In the genomic region with DNA sequence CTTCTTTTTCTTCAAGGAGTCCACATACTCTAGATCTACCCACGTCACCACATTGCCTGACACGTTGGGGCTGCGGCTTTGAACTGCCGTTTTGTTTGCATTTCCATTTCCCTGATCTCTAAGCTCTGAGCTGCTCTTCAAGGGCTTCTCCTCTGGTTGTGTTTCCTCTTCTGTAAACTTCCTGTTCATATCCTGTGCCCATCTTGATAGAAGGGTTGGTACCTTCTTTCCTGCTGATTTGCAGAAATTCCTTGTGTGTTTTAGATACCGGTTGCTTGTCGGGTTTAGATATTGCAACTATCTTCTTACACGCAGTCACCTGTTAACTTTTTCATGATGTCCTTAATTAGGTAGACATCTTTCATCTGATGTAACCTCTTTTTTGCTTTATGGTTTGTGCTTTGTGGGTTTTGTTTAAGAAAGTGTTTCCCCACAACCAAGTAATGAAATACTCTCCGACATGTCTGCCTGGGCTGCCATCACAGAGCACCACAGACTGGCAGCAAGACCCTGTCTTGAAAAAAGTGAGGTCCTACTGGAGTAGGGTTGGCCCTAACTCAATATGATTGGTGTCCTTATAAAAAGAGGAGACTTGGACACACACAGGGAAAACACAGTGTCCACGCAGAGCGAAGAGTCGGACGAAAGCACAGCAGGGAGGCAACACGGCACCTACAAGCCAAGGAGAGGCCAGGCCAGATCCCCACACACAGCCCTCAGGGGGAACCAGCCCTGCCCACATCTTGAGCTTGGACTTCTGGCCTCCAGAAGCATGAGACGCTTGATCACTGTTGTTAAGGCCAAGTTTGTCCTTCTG, we compare ENCODE assay signal across 11 cellular contexts.
DNase-seq lines count a peak whose midpoint lies in the region; ATAC-seq and FAIRE-seq lines count a peak whose summit lies in the region.
"Had no signal": no experiment of that assay in that cellular context is flagged by ENCODE, and none has a peak within 500 bp of the region (broad histone marks: within the 10 kb centered on the region; RNA-seq: fewer than 3 reads in every experiment).

No MANE protein-coding gene starts in this region.

- FAIRE-seq in RCC 7860 (lab: Jason Lieb, UNC), result no peak

- no peaks in the 10 kb centered on the region for H3K4me1 ChIP-seq in right cardiac atrium (ENCODE audit: control insufficient read depth, insufficient read depth, low read length)

- no peaks in the 10 kb centered on the region for H3K27me3 ChIP-seq in right cardiac atrium (ENCODE audit: control insufficient read depth, insufficient read depth)

- intact Hi-C loops in right cardiac atrium (cut with DNase I), result no loop called here
- intact Hi-C loops in left ventricle myocardium superior (cut with micrococcal nuclease), result no loop called here

- H3K9me3 ChIP-seq in right cardiac atrium (ENCODE audit: control insufficient read depth, low read length), result no peaks in the 10 kb centered on the region

- DNase-seq in right cardiac atrium (peak in 2 of 3 donors; percentile 49 to 51), left ventricle myocardium superior (no peak), medulla oblongata (ENCODE audit: extremely low spot score) (peak; percentile 30), NCI-H748 (lab: John Stamatoyannopoulos, UW; ENCODE audit: unreplicated experiment) (no peak), RCC 7860 (ENCODE audit: low spot score) (no peak)
- peak; percentile 70 to 72 for DNase-seq in activated T-cell treated with anti-CD3 and anti-CD28 coated beads, Interleukin-2, amount 50 U/mL, for 72 hours
- DNase-seq: erythroblast had no signal

- H3K4me3 Mint-ChIP-seq in activated T-cell treated with anti-CD3 and anti-CD28 coated beads, Interleukin-2, amount 50 U/mL, for 72 hours, result peak overlapping the region; percentile 88 to 95

- H3K27ac ChIP-seq in right cardiac atrium (ENCODE audit: low read length), result no peak overlapping the region
- H3K27ac ChIP-seq: KMS-11, thoracic aorta had no signal

- 76% methylated on average over 14 of the region's 14 CpGs for WGBS in right cardiac atrium

- no peak overlapping the region for H3K4me3 ChIP-seq in right cardiac atrium (ENCODE audit: low read length)
- H3K4me3 ChIP-seq: thoracic aorta had no signal

- peaks cover 40 to 49% of the 10 kb centered on the region in 2 donors for H3K36me3 Mint-ChIP-seq in activated T-cell treated with anti-CD3 and anti-CD28 coated beads, Interleukin-2, amount 50 U/mL, for 72 hours (ENCODE audit: insufficient read depth in 2 of 2)

- H3K27me3 Mint-ChIP-seq in activated T-cell treated with anti-CD3 and anti-CD28 coated beads, Interleukin-2, amount 50 U/mL, for 72 hours (ENCODE audit: low read depth), result no peaks in the 10 kb centered on the region

- peaks cover 62% of the 10 kb centered on the region for H3K4me1 Mint-ChIP-seq in activated T-cell treated with anti-CD3 and anti-CD28 coated beads, Interleukin-2, amount 50 U/mL, for 72 hours (ENCODE audit: low read depth)

- H3K9me3 Mint-ChIP-seq in activated T-cell treated with anti-CD3 and anti-CD28 coated beads, Interleukin-2, amount 50 U/mL, for 72 hours, result peaks cover 7 to 27% of the 10 kb centered on the region in 2 donors

- peak in 1 of 2 donors; percentile 69 for ATAC-seq in right cardiac atrium
- ATAC-seq in left ventricle myocardium superior, result no peak
- ATAC-seq in activated T-cell treated with anti-CD3 and anti-CD28 coated beads, Interleukin-2, amount 50 U/mL, for 72 hours (replicated peaks in 1 of 2), result peak; percentile 76
- ATAC-seq in GM21515 (IDR thresholded peaks at IDR 0.05; ENCODE audit: unreplicated experiment), result no peak
- ATAC-seq in GM18873 (IDR thresholded peaks at IDR 0.05; ENCODE audit: low FRiP score, unreplicated experiment), result no peak

- H3K27ac Mint-ChIP-seq in activated T-cell treated with anti-CD3 and anti-CD28 coated beads, Interleukin-2, amount 50 U/mL, for 72 hours, result peak overlapping the region; percentile 99

Comparison
In these comparisons a context has a peak if more than half of its experiments do, and no peak if none do; other contexts are left out.
1. DNase-seq: peak in right cardiac atrium (2 of 3), activated T-cell treated with anti-CD3 and anti-CD28 coated beads, Interleukin-2, amount 50 U/mL, for 72 hours (2 of 2) and medulla oblongata (single experiment); none in left ventricle myocardium superior (single experiment), NCI-H748 (single experiment) and RCC 7860 (single experiment).
2. ATAC-seq: peak in activated T-cell treated with anti-CD3 and anti-CD28 coated beads, Interleukin-2, amount 50 U/mL, for 72 hours (2 of 2); none in left ventricle myocardium superior (single experiment), GM21515 (single experiment) and GM18873 (single experiment).